ENCODE assay signal across 8 cellular contexts in the genomic region with DNA sequence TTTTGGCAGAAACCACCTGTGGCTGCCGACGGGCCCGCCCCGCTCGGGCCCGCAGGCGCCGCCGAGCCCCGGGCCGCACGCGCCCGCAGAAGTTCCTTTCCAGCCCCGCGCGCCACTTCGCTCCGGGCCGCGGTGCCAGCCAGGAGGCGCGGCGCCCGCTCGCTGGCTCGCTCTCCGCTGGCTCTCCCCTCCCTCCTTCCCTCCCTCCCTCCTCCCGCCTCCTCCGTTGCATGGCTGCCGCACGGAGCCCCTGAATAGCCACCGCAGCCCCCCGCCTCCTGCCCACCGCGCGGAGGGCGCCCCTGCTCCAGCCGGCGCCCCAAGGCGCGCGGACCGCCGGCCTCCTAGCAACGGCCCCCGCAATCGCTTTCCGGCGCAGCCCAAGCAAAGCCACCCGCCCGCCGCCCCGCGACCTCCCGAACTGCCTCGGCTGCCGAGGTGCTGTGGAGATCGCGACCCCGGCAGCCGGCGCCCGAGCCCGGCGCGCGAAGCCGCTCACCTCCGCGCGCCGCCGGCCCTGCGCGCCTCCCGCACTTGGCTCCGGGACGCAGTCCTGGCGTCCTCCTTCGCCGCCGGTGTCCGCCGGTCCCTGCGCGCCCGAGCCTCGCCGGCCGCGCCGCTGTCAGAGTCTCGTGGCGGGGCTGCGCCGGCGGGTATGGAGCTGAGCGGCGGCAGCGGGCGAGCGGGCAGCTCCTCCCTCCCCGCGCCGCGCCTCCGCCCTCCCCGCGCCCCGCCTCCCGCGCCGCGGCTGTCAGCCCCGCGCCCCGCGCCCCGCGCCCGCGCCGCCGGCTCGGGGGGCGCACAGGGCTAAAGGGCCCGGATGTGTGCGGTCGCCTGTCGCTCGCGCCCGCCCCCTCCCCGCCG. TPM values are rescaled to one million over a fixed set of nuclear protein-coding genes. Genes with fewer than 3 reads are reported as not detected.
DNase-seq lines count a peak whose midpoint lies in the region; ATAC-seq and TF ChIP-seq lines count a peak whose summit lies in the region.

ZBTB7C (minus strand) TSS at position 657 of the 864 bp plus-strand sequence.

- peaks cover 14 to 38% (median 26%) of the 10 kb centered on the region in 3 donors for H3K27me3 ChIP-seq in gastrocnemius medialis

- H3K36me3 ChIP-seq in gastrocnemius medialis, result no peaks in the 10 kb centered on the region

- DNase-seq in Ammon's horn (ENCODE audit: low spot score) (peak; percentile 48), NCI-H2227 treated with DMSO at 0.1 percent for 48 hours (lab: John Stamatoyannopoulos, UW) (peak; percentile 34), astrocyte of the spinal cord (ENCODE audit: low read depth, low spot score) (no peak), gastrocnemius medialis (no peak), NCI-H2081 treated with DMSO at 0.1 percent for 48 hours (lab: John Stamatoyannopoulos, UW) (no peak), epidermal melanocyte (ENCODE audit: insufficient read length, low spot score) (no peak)

- TF ChIP-seq CTCF in astrocyte of the spinal cord (IDR thresholded peaks at IDR 0.05; ENCODE audit: low read depth, low read length), result no peak
- no peak for TF ChIP-seq CTCF in gastrocnemius medialis (IDR thresholded peaks at IDR 0.05 in 4 of 5, conservative IDR thresholded peaks at IDR 0.05 in 1 of 5)

- H3K27ac ChIP-seq in gastrocnemius medialis, result peak within 1 kb of the TSS; percentile 71 to 88 (median 78)

- peak; percentile 32 for ATAC-seq in GM19023 (IDR thresholded peaks at IDR 0.05; ENCODE audit: unreplicated experiment)
- ATAC-seq in gastrocnemius medialis, result peak; percentile 61 to 65

- TF ChIP-seq POLR2A in gastrocnemius medialis (IDR thresholded peaks at IDR 0.05), result no peak

- intact Hi-C loops in gastrocnemius medialis (cut with DNase I; ENCODE audit: low total_unique reads), result loop anchor here (2.0 to 10.0 kb wide), 3 partner anchors 114 to 478 kb away; partner anchors contain the start of gene SMAD2

- peaks cover 10 to 11% of the 10 kb centered on the region in 2 donors for H3K4me1 ChIP-seq in gastrocnemius medialis

- H3K9me3 ChIP-seq in iPS-18c (ENCODE audit: control insufficient read depth, insufficient read depth, low read length), result no peaks in the 10 kb centered on the region
- H3K9me3 ChIP-seq in gastrocnemius medialis, result no peaks in the 10 kb centered on the region

- H3K4me3 ChIP-seq in astrocyte of the spinal cord (ENCODE audit: low read depth, low read length) (peak within 1 kb of the TSS; percentile 57), iPS-18c (ENCODE audit: insufficient read depth, low read depth, low read length) (peak within 1 kb of the TSS; percentile 70), gastrocnemius medialis (peak within 1 kb of the TSS; percentile 78 to 88 (median 85))

- in situ Hi-C loops in astrocyte of the spinal cord (cut with HindIII; ENCODE audit: low sequenced_read_pairs) (no loop called here), gastrocnemius medialis (cut with MboI; ENCODE audit: low sequenced_read_pairs in 4 of 4) (loop anchor here in 1 of 4 donors (25.0 kb wide), 1 partner anchor 247 kb away; no protein-coding TSS in a partner anchor)

RNA-seq across cellular contexts. Expression of gene ZBTB7C, which starts in this region (rescaled TPM):
- 10 to 100 TPM in 1 of 4 donors, 1 to 10 TPM in 1, under 1 TPM in 2; 0.53 to 12.3 (median 1.1) TPM for total RNA-seq in gastrocnemius medialis

Comparison
In these comparisons a context has a peak if more than half of its experiments do, and no peak if none do; other contexts are left out.
1. DNase-seq: peak in Ammon's horn (single experiment) and NCI-H2227 treated with DMSO at 0.1 percent for 48 hours (single experiment); none in astrocyte of the spinal cord (single experiment), gastrocnemius medialis (0 of 2), NCI-H2081 treated with DMSO at 0.1 percent for 48 hours (single experiment) and epidermal melanocyte (single experiment).
2. Peak in every context shown above with its lines, with median percentiles within 50 percentile points of each other: H3K4me3 ChIP-seq.